In genomic region chr11:74662487-74663103, GRCh38 we compare ENCODE assay signal across 20 cellular contexts.
DNase-seq lines count a peak whose midpoint lies in the region; ATAC-seq and TF ChIP-seq lines count a peak whose summit lies in the region.
"Had no signal": no experiment of that assay in that cellular context is flagged by ENCODE, and none has a peak within 500 bp of the region (broad histone marks: within the 10 kb centered on the region; RNA-seq: fewer than 3 reads in every experiment).

No MANE protein-coding gene starts in this region.

- no peaks in the 10 kb centered on the region for H3K4me1 Mint-ChIP-seq in nephron progenitor cell
- no peaks in the 10 kb centered on the region for H3K4me1 Mint-ChIP-seq in activated CD8-positive, alpha-beta memory T cell treated with anti-CD3 and anti-CD28 coated beads, Interleukin-2, amount 10 ng/mL, durations not matched to agents 7 days and 5 days
- H3K4me1 Mint-ChIP-seq: B cell had no signal

- H3K36me3 Mint-ChIP-seq in nephron progenitor cell (ENCODE audit: low read depth): peaks cover 54% of the 10 kb centered on the region
- H3K36me3 Mint-ChIP-seq in activated CD8-positive, alpha-beta memory T cell treated with anti-CD3 and anti-CD28 coated beads, Interleukin-2, amount 10 ng/mL, durations not matched to agents 7 days and 5 days: peaks cover 35% of the 10 kb centered on the region

- intact Hi-C loops in cardiac septum (cut with DNase I): no loop called here

- peak; percentile 64 for DNase-seq in left lobe of liver (ENCODE audit: low spot score)
- DNase-seq in nephron progenitor cell: no peak
- DNase-seq in cardiac septum (ENCODE audit: low spot score): no peak
- DNase-seq in activated CD8-positive, alpha-beta memory T cell treated with anti-CD3 and anti-CD28 coated beads, Interleukin-2, amount 10 ng/mL, durations not matched to agents 7 days and 5 days: no peak
- DNase-seq: 8988T; CD8-positive, alpha-beta T cell; COR-L47; DMS 273 treated with DMSO at 0.1 percent for 48 hours; DMS53; DND-41; EL; HFFc6; KG1 had no signal

- ATAC-seq in left lobe of liver: peak; percentile 99
- ATAC-seq in HG02840 (IDR thresholded peaks at IDR 0.05; ENCODE audit: low FRiP score, unreplicated experiment): no peak
- no peak for ATAC-seq in activated CD8-positive, alpha-beta memory T cell treated with anti-CD3 and anti-CD28 coated beads, Interleukin-2, amount 10 ng/mL, durations not matched to agents 7 days and 5 days
- ATAC-seq: CD8-positive, alpha-beta T cell; GM12878; HCT116 had no signal

- H3K27ac Mint-ChIP-seq in nephron progenitor cell: peak overlapping the region; percentile 31
- H3K27ac Mint-ChIP-seq in activated CD8-positive, alpha-beta memory T cell treated with anti-CD3 and anti-CD28 coated beads, Interleukin-2, amount 10 ng/mL, durations not matched to agents 7 days and 5 days: no peak overlapping the region
- H3K27ac Mint-ChIP-seq: B cell; CD8-positive, alpha-beta T cell; HFFc6 had no signal

- peak overlapping the region; percentile 11 for H3K27ac ChIP-seq in 22Rv1
- H3K27ac ChIP-seq in VCaP: peak overlapping the region; percentile 11; the same call in 1 of the 2 replicates
- H3K27ac ChIP-seq: BLaER1 treated with 17β-estradiol and CSF1 and Interleukin-3, amounts not matched to agents 10 nM and 100 nM had no signal

- TF ChIP-seq CTCF in 22Rv1 (IDR thresholded peaks at IDR 0.05): no peak
- TF ChIP-seq CTCF in VCaP (conservative IDR thresholded peaks at IDR 0.05): no peak
- no peak for TF ChIP-seq CTCF in nephron progenitor cell (IDR thresholded peaks at IDR 0.05)

- no peaks in the 10 kb centered on the region for H3K27me3 Mint-ChIP-seq in nephron progenitor cell (ENCODE audit: low read depth, poor library complexity)
- no peaks in the 10 kb centered on the region for H3K27me3 Mint-ChIP-seq in activated CD8-positive, alpha-beta memory T cell treated with anti-CD3 and anti-CD28 coated beads, Interleukin-2, amount 10 ng/mL, durations not matched to agents 7 days and 5 days
- H3K27me3 Mint-ChIP-seq: B cell had no signal

- CTCF ChIA-PET in activated CD8-positive, alpha-beta memory T cell treated with anti-CD3 and anti-CD28 coated beads, Interleukin-2, amount 10 ng/mL, durations not matched to agents 7 days and 5 days (lab: Charles Lee): no interaction called here

- peaks cover 31% of the 10 kb centered on the region for H3K9me3 Mint-ChIP-seq in nephron progenitor cell
- H3K9me3 Mint-ChIP-seq in activated CD8-positive, alpha-beta memory T cell treated with anti-CD3 and anti-CD28 coated beads, Interleukin-2, amount 10 ng/mL, durations not matched to agents 7 days and 5 days (ENCODE audit: low read depth): peaks cover 6% of the 10 kb centered on the region
- H3K9me3 Mint-ChIP-seq: HFFc6 had no signal

- H3K4me3 Mint-ChIP-seq in nephron progenitor cell: no peak overlapping the region
- no peak overlapping the region for H3K4me3 Mint-ChIP-seq in activated CD8-positive, alpha-beta memory T cell treated with anti-CD3 and anti-CD28 coated beads, Interleukin-2, amount 10 ng/mL, durations not matched to agents 7 days and 5 days
- H3K4me3 Mint-ChIP-seq: B cell; CD8-positive, alpha-beta T cell; HFFc6 had no signal
